7 cellular contexts compared by ENCODE assay signal in the genomic region with DNA sequence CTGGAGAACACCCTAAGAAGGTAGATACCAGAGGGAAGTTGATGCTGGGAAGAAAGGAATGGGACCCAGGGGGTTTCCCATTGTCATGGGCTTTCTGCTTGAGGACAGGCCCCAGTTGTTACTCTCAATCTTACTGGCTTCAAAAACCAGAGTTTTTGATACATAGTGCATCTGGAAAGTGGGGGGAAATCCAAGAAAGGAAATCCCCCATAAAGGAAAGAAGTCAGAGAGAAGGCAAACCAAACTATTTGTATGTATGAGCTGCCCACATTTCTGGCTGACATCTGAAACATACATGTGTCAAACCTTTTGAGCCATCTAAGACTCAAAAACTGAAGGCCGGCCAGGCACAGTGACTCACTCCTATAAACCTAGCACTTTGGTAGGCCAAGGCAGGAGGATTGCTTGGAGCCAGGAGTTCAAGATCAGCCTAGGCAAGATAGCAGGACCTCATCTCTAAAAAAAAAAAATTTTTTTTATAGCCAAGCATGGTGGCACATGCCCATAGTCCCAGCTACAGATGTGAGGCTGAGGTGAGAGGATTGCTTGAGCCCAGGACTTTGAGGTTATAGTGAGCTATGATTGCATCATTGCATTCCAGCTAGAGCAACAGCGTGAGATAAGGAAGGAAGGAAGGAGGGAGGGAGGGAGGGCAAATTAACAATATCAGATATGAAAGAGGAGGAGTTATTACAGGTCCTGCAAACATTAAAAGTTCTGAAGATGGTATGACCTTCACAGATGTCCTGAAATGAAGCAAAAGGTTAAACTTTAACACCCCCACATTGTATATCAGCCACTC. TPM values are rescaled to one million over a fixed set of nuclear protein-coding genes. Genes with fewer than 3 reads are reported as not detected.
DNase-seq lines count a peak whose midpoint lies in the region; ATAC-seq, FAIRE-seq and TF ChIP-seq lines count a peak whose summit lies in the region.

No MANE protein-coding gene starts in this region.

- TF ChIP-seq EP300 in tibial nerve (IDR thresholded peaks at IDR 0.05) (no peak), transverse colon (IDR thresholded peaks at IDR 0.05; ENCODE audit: low read depth) (no peak)

- 17 to 46% (median 38%) methylated on average over 2 of the region's 2 CpGs for WGBS in small intestine, 3 donors
- 59 to 61% methylated on average over 2 of the region's 2 CpGs for WGBS in tibial nerve, 2 donors
- 41 to 80% methylated on average over 1 to 2 of the region's 2 CpGs for WGBS in transverse colon (ENCODE audit: low coverage in 1 of 2), 2 donors

- H3K27me3 ChIP-seq in small intestine (ENCODE audit: control insufficient read depth in 2 of 2, insufficient read depth in 2 of 2, low read length in 2 of 2) (no peaks in the 10 kb centered on the region), tibial nerve (no peaks in the 10 kb centered on the region), transverse colon (no peaks in the 10 kb centered on the region)

- DNase-seq in RCC 7860 (ENCODE audit: low spot score) (peak; percentile 38), small intestine (peak; percentile 80), tibial nerve (ENCODE audit: low spot score in 2 of 2) (no peak), transverse colon (no peak), SK-N-DZ (ENCODE audit: low spot score) (no peak)

- H3K27ac ChIP-seq in small intestine (ENCODE audit: low read depth in 1 of 2, low read length in 1 of 2) (no peak overlapping the region), tibial nerve (no peak overlapping the region), transverse colon (no peak overlapping the region)

- in situ Hi-C loops in transverse colon (cut with MboI; ENCODE audit: low pct_ligation_motif_present in 1 of 4, low pct_unique_long_range_greater_than_20kb in 1 of 4, low sequenced_read_pairs in 3 of 4): loop anchor here in 2 of 4 donors (10.0 to 25.0 kb wide), 2 partner anchors 99 to 101 kb away; no protein-coding TSS in a partner anchor

- no peaks in the 10 kb centered on the region for H3K9me3 ChIP-seq in small intestine (ENCODE audit: control insufficient read depth, low read depth)
- H3K9me3 ChIP-seq in tibial nerve: no peaks in the 10 kb centered on the region
- no peaks in the 10 kb centered on the region for H3K9me3 ChIP-seq in transverse colon

- H3K36me3 ChIP-seq in small intestine (ENCODE audit: control insufficient read depth in 2 of 2, insufficient read depth in 2 of 2, low read length in 2 of 2): no peaks in the 10 kb centered on the region
- no peaks in the 10 kb centered on the region for H3K36me3 ChIP-seq in tibial nerve
- no peaks in the 10 kb centered on the region for H3K36me3 ChIP-seq in transverse colon

- TF ChIP-seq CTCF in tibial nerve (IDR thresholded peaks at IDR 0.05) (no peak), transverse colon (IDR thresholded peaks at IDR 0.05) (no peak)

- TF ChIP-seq POLR2A in tibial nerve (IDR thresholded peaks at IDR 0.05): no peak
- no peak for TF ChIP-seq POLR2A in transverse colon (IDR thresholded peaks at IDR 0.05)

- no peaks in the 10 kb centered on the region for H3K4me1 ChIP-seq in small intestine (ENCODE audit: control insufficient read depth in 2 of 2, insufficient read depth in 1 of 2, low read depth in 1 of 2, low read length in 1 of 2)
- H3K4me1 ChIP-seq in tibial nerve: no peaks in the 10 kb centered on the region
- no peaks in the 10 kb centered on the region for H3K4me1 ChIP-seq in transverse colon

- peak; percentile 78 for ATAC-seq in GM19023 (IDR thresholded peaks at IDR 0.05; ENCODE audit: unreplicated experiment)
- peak; percentile 74 for ATAC-seq in HG02763 (IDR thresholded peaks at IDR 0.05; ENCODE audit: unreplicated experiment)

- intact Hi-C loops in transverse colon (cut with DNase I; ENCODE audit: low total_unique reads): no loop called here

- no peak for FAIRE-seq in RCC 7860 (lab: Jason Lieb, UNC)
- no peak for FAIRE-seq in small intestine (lab: Jason Lieb, UNC)

- H3K4me3 ChIP-seq in small intestine (ENCODE audit: low read depth in 1 of 2, low read length in 2 of 2): no peak overlapping the region
- no peak overlapping the region for H3K4me3 ChIP-seq in tibial nerve
- H3K4me3 ChIP-seq in transverse colon: no peak overlapping the region

RNA-seq across cellular contexts. Expression of a gene that starts 6.7 kb away (rescaled TPM):
- polyA plus RNA-seq in small intestine: 10 to 100 TPM; 30.5 to 35.1 (median 30.6) TPM
- 10 to 100 TPM; 58.5 to 74.1 (median 64.7) TPM for total RNA-seq in tibial nerve
- total RNA-seq in transverse colon: 10 to 100 TPM; 31.8 to 53.2 (median 39.8) TPM
- polyA plus RNA-seq in SK-N-DZ (2014; cell fraction: cytosol; rRNA removed): 170 and 179 TPM in 2 replicates
- 141 and 152 TPM in 2 replicates for polyA plus RNA-seq in SK-N-DZ (2014; cell fraction: nucleus; rRNA removed)

RNA-seq across cellular contexts. Expression of a gene that starts 22.5 kb away (rescaled TPM):
- polyA plus RNA-seq in small intestine: 10 to 100 TPM in 2 of 3 donors, 1 to 10 TPM in 1; 3.4 to 22.2 (median 21.3) TPM
- 10 to 100 TPM; 32.2 to 70.5 (median 48.5) TPM for total RNA-seq in tibial nerve
- total RNA-seq in transverse colon: 100 to 1,000 TPM in 1 of 4 donors, 10 to 100 TPM in 2, 1 to 10 TPM in 1; 1.5 to 119 (median 15.9) TPM
- polyA plus RNA-seq in SK-N-DZ (2014; cell fraction: cytosol; rRNA removed): 49.3 and 52.1 TPM in 2 replicates
- 27.8 and 41.1 TPM in 2 replicates for polyA plus RNA-seq in SK-N-DZ (2014; cell fraction: nucleus; rRNA removed)

Comparison
In these comparisons a context has a peak if more than half of its experiments do, and no peak if none do; other contexts are left out.
1. DNase-seq: peak in RCC 7860 (single experiment) and small intestine (single experiment); none in tibial nerve (0 of 2), transverse colon (single experiment) and SK-N-DZ (single experiment).